ENCODE assay signal across 1 cellular context in genomic region chr21:42829954-42830353, GRCh38.
A peak's percentile ranks its signal among the peaks of the same experiment; 100 is the strongest.
TF ChIP-seq lines count a peak whose summit lies in the region.

No MANE protein-coding gene starts in this region.

TF ChIP-seq in HepG2, 621 proteins besides CTCF, POLR2A, EP300 and RAD21:
- TF ChIP-seq NFYC (CRISPR knock-in tag; IDR thresholded peaks at IDR 0.05) (no peak), ZNF577 (CRISPR knock-in tag; IDR thresholded peaks at IDR 0.05; ENCODE audit: borderline replicate concordance, low read depth) (no peak), ZGPAT (CRISPR knock-in tag; IDR thresholded peaks at IDR 0.05) (no peak), ZNF34 (CRISPR knock-in tag; IDR thresholded peaks at IDR 0.05; ENCODE audit: borderline replicate concordance) (no peak), ZNF24 (IDR thresholded peaks at IDR 0.05) (0 out of 2 replicates have a peak, but pooled peaks have one; percentile 14), POLR2G (IDR thresholded peaks at IDR 0.05; ENCODE audit: low read depth, low read length) (peak; percentile 48)
